In genomic region chr17:21289902-21290571, GRCh38 we compare ENCODE assay signal across 11 cellular contexts. TPM values are rescaled to one million over a fixed set of nuclear protein-coding genes. Genes with fewer than 3 reads are reported as not detected.
DNase-seq lines count a peak whose midpoint lies in the region; ATAC-seq lines count a peak whose summit lies in the region.
"Had no signal": no experiment of that assay in that cellular context is flagged by ENCODE, and none has a peak within 500 bp of the region (broad histone marks: within the 10 kb centered on the region; RNA-seq: fewer than 3 reads in every experiment).

No MANE protein-coding gene starts in this region.

- WGBS in right cardiac atrium: 52% methylated on average over 18 of the region's 18 CpGs

- no peak overlapping the region for H3K4me3 ChIP-seq in right cardiac atrium (ENCODE audit: low read length)
- H3K4me3 ChIP-seq in stomach smooth muscle (ENCODE audit: low read length in 2 of 2): peak overlapping the region; percentile 21 to 47
- H3K4me3 ChIP-seq: GM12878 had no signal

- DNase-seq in activated CD4-positive, alpha-beta T cell treated with anti-CD3 and anti-CD28 coated beads for 36 hours: no peak
- DNase-seq in activated CD4-positive, alpha-beta T cell treated with anti-CD3 and anti-CD28 coated beads, Interleukin-2, amount 50 U/mL, for 1 hour: no peak
- no peak for DNase-seq in T-helper 17 cell
- DNase-seq in right cardiac atrium: peak; percentile 80 to 92 (median 91)
- DNase-seq in SKM-1 (lab: John Stamatoyannopoulos, UW; ENCODE audit: unreplicated experiment): no peak
- DNase-seq: activated CD8-positive, alpha-beta memory T cell treated with anti-CD3 and anti-CD28 coated beads, Interleukin-2, amount 10 ng/mL, durations not matched to agents 7 days and 5 days; KBM-7 had no signal

- H3K27me3 Mint-ChIP-seq in activated CD4-positive, alpha-beta T cell treated with anti-CD3 and anti-CD28 coated beads for 36 hours: peaks cover 4% of the 10 kb centered on the region
- peaks cover 8% of the 10 kb centered on the region for H3K27me3 Mint-ChIP-seq in T-helper 17 cell
- H3K27me3 Mint-ChIP-seq: activated CD8-positive, alpha-beta memory T cell treated with anti-CD3 and anti-CD28 coated beads, Interleukin-2, amount 10 ng/mL, durations not matched to agents 7 days and 5 days had no signal

- H3K27ac ChIP-seq in right cardiac atrium (ENCODE audit: low read length): peak overlapping the region; percentile 78
- H3K27ac ChIP-seq in stomach smooth muscle (ENCODE audit: low read length): peak overlapping the region; percentile 93

- CTCF ChIA-PET in activated CD4-positive, alpha-beta T cell treated with anti-CD3 and anti-CD28 coated beads for 36 hours (lab: Charles Lee): interaction anchor here (0.9 to 1.0 kb wide), 2 partner anchors 10 to 78 kb away, joined by 3 read pairs; no protein-coding TSS in a partner anchor

- no peaks in the 10 kb centered on the region for H3K9me3 Mint-ChIP-seq in activated CD4-positive, alpha-beta T cell treated with anti-CD3 and anti-CD28 coated beads for 36 hours (ENCODE audit: low read depth)

- no peaks in the 10 kb centered on the region for H3K27me3 ChIP-seq in right cardiac atrium (ENCODE audit: control insufficient read depth, insufficient read depth)
- H3K27me3 ChIP-seq in stomach smooth muscle (ENCODE audit: control insufficient read depth in 1 of 2, insufficient read depth in 2 of 2, low read length in 2 of 2): peaks cover 0 to 3% of the 10 kb centered on the region in 2 donors

- no peaks in the 10 kb centered on the region for H3K9me3 ChIP-seq in T-helper 17 cell (ENCODE audit: control insufficient read depth, low read length, poor library complexity, severe bottlenecking)
- no peaks in the 10 kb centered on the region for H3K9me3 ChIP-seq in right cardiac atrium (ENCODE audit: control insufficient read depth, low read length)
- no peaks in the 10 kb centered on the region for H3K9me3 ChIP-seq in stomach smooth muscle (ENCODE audit: control insufficient read depth in 2 of 2, low read length in 2 of 2)

- H3K9ac ChIP-seq in stomach smooth muscle (ENCODE audit: low read length in 2 of 2): peak overlapping the region in 1 of 2 donors; percentile 29

- H3K36me3 Mint-ChIP-seq in activated CD4-positive, alpha-beta T cell treated with anti-CD3 and anti-CD28 coated beads for 36 hours (ENCODE audit: low read depth): peaks cover 52% of the 10 kb centered on the region
- H3K36me3 Mint-ChIP-seq in T-helper 17 cell (ENCODE audit: low read depth): peaks cover 2% of the 10 kb centered on the region

- H3K4me1 ChIP-seq in right cardiac atrium (ENCODE audit: control insufficient read depth, insufficient read depth, low read length) (peaks cover 11% of the 10 kb centered on the region), stomach smooth muscle (ENCODE audit: control insufficient read depth, insufficient read depth, low read length) (peaks cover 64% of the 10 kb centered on the region)

- no peak overlapping the region for H3K4me3 Mint-ChIP-seq in activated CD4-positive, alpha-beta T cell treated with anti-CD3 and anti-CD28 coated beads for 36 hours
- no peak overlapping the region for H3K4me3 Mint-ChIP-seq in T-helper 17 cell
- H3K4me3 Mint-ChIP-seq: activated CD8-positive, alpha-beta memory T cell treated with anti-CD3 and anti-CD28 coated beads, Interleukin-2, amount 10 ng/mL, durations not matched to agents 7 days and 5 days had no signal

- POLR2A ChIA-PET in activated CD4-positive, alpha-beta T cell treated with anti-CD3 and anti-CD28 coated beads for 36 hours (lab: Charles Lee): no interaction called here

- no peak for ATAC-seq in activated CD4-positive, alpha-beta T cell treated with anti-CD3 and anti-CD28 coated beads for 36 hours
- no peak for ATAC-seq in T-helper 17 cell
- peak; percentile 23 to 30 for ATAC-seq in right cardiac atrium
- ATAC-seq in GM19035 (IDR thresholded peaks at IDR 0.05; ENCODE audit: unreplicated experiment): no peak
- ATAC-seq in GM21381 (IDR thresholded peaks at IDR 0.05; ENCODE audit: unreplicated experiment): no peak
- ATAC-seq: activated CD8-positive, alpha-beta memory T cell treated with anti-CD3 and anti-CD28 coated beads, Interleukin-2, amount 10 ng/mL, durations not matched to agents 7 days and 5 days; GM12878 had no signal

- H3K4me1 Mint-ChIP-seq in activated CD4-positive, alpha-beta T cell treated with anti-CD3 and anti-CD28 coated beads for 36 hours: peaks cover 44% of the 10 kb centered on the region
- peaks cover 45% of the 10 kb centered on the region for H3K4me1 Mint-ChIP-seq in T-helper 17 cell

- intact Hi-C loops in activated CD4-positive, alpha-beta T cell treated with anti-CD3 and anti-CD28 coated beads for 36 hours (cut with DNase I, micrococcal nuclease): loop anchor here (2.0 to 10.0 kb wide), 5 partner anchors 33 to 1285 kb away; partner anchors contain the start of gene USP22 (in 1 of the 2)
- intact Hi-C loops in right cardiac atrium (cut with DNase I): loop anchor here (10.0 kb wide), 2 partner anchors 165 to 225 kb away; partner anchors contain the start of gene DHRS7B (in 4 of the 4)

- peaks cover 5 to 13% of the 10 kb centered on the region in 2 donors for H3K36me3 ChIP-seq in stomach smooth muscle (ENCODE audit: control insufficient read depth in 2 of 2, insufficient read depth in 2 of 2, low read length in 2 of 2)

- H3K27ac Mint-ChIP-seq in activated CD4-positive, alpha-beta T cell treated with anti-CD3 and anti-CD28 coated beads for 36 hours: peak overlapping the region; percentile 67
- peak overlapping the region; percentile 97 for H3K27ac Mint-ChIP-seq in T-helper 17 cell

RNA-seq across cellular contexts. Expression of gene MAP2K3, which starts 5.5 kb away (rescaled TPM):
- 100 to 1,000 TPM; 122 to 123 TPM for total RNA-seq in activated CD4-positive, alpha-beta T cell treated with anti-CD3 and anti-CD28 coated beads for 36 hours
- total RNA-seq in T-helper 17 cell (10 to 100 TPM; 61.2 to 73.0 TPM), right cardiac atrium (10 to 100 TPM; 29.6 to 61.2 (median 41.1) TPM)
- 36.8 TPM for polyA plus RNA-seq in right cardiac atrium

RNA-seq across cellular contexts. Expression of gene NATD1, which starts 36.8 kb away (rescaled TPM):
- 1 to 10 TPM; 1.5 to 1.7 TPM for total RNA-seq in activated CD4-positive, alpha-beta T cell treated with anti-CD3 and anti-CD28 coated beads for 36 hours
- 1 to 10 TPM; 4.9 to 8.4 TPM for total RNA-seq in T-helper 17 cell
- 10 to 100 TPM in 3 of 4 donors, 1 to 10 TPM in 1; 8.1 to 15.7 (median 12.1) TPM for total RNA-seq in right cardiac atrium
- 10.9 TPM for polyA plus RNA-seq in right cardiac atrium

Comparison
In these comparisons a context has a peak if more than half of its experiments do, and no peak if none do; other contexts are left out.
1. ATAC-seq: peak in right cardiac atrium (2 of 2); none in activated CD4-positive, alpha-beta T cell treated with anti-CD3 and anti-CD28 coated beads for 36 hours (single experiment), T-helper 17 cell (single experiment), GM19035 (single experiment) and GM21381 (single experiment).
2. DNase-seq: peak in right cardiac atrium (3 of 3); none in activated CD4-positive, alpha-beta T cell treated with anti-CD3 and anti-CD28 coated beads for 36 hours (single experiment), activated CD4-positive, alpha-beta T cell treated with anti-CD3 and anti-CD28 coated beads, Interleukin-2, amount 50 U/mL, for 1 hour (single experiment), T-helper 17 cell (0 of 3) and SKM-1 (single experiment).